ENCODE assay signal across 9 cellular contexts in genomic region chr19:13060233-13060963, GRCh38. TPM values are rescaled to one million over a fixed set of nuclear protein-coding genes. Genes with fewer than 3 reads are reported as not detected.
DNase-seq lines count a peak whose midpoint lies in the region; ATAC-seq and TF ChIP-seq lines count a peak whose summit lies in the region.
"Had no signal": no experiment of that assay in that cellular context is flagged by ENCODE, and none has a peak within 500 bp of the region (broad histone marks: within the 10 kb centered on the region; RNA-seq: fewer than 3 reads in every experiment).

No MANE protein-coding gene starts in this region.

- in situ Hi-C loops in Panc1 (cut with HindIII; ENCODE audit: low pct_unique_long_range_greater_than_20kb, low sequenced_read_pairs): no loop called here

- H3K27ac ChIP-seq in Panc1 (ENCODE audit: low read length): peak overlapping the region; percentile 99
- peak overlapping the region; percentile 95 to 96 for H3K27ac ChIP-seq in prostate gland

- no peaks in the 10 kb centered on the region for H3K36me3 Mint-ChIP-seq in Calu3 (ENCODE audit: insufficient read depth, unreplicated experiment)

- POLR2A ChIA-PET in Panc1 (lab: Charles Lee): interaction anchor here (0.7 to 1.7 kb wide), 2 partner anchors 9 to 334 kb away, joined by 5 to 9 read pairs; no protein-coding TSS in a partner anchor

- H3K27me3 ChIP-seq in Panc1 (ENCODE audit: control insufficient read depth, insufficient read depth, low read length) (no peaks in the 10 kb centered on the region), prostate gland (replicated peaks; ENCODE audit: insufficient read depth) (no peaks in the 10 kb centered on the region)

- H3K4me3 ChIP-seq in Panc1 (ENCODE audit: low read depth in 2 of 2, low read length in 2 of 2) (peak overlapping the region in 1 of 2 experiments; percentile 50; a peak in 2 of 4 replicates), fibroblast of mammary gland (ENCODE audit: control insufficient read depth, low read depth, low read length) (no peak overlapping the region), prostate gland (no peak overlapping the region)

- no peaks in the 10 kb centered on the region for H3K9me3 Mint-ChIP-seq in Calu3 (ENCODE audit: low read depth, unreplicated experiment)
- H3K9me3 Mint-ChIP-seq: activated B cell treated with CpG ODN at 0.5 μM for 24 hours had no signal

- TF ChIP-seq CTCF in Calu3 (IDR thresholded peaks at IDR 0.05; ENCODE audit: unreplicated experiment) (no peak), Panc1 (IDR thresholded peaks at IDR 0.05) (no peak), fibroblast of mammary gland (conservative IDR thresholded peaks at IDR 0.05; ENCODE audit: control insufficient read depth, insufficient read depth, low read depth, low read length) (no peak), prostate gland (IDR thresholded peaks at IDR 0.05) (no peak)

- H3K4me1 ChIP-seq in Panc1 (ENCODE audit: control insufficient read depth, insufficient read depth, low read length) (peaks cover 82% of the 10 kb centered on the region), prostate gland (replicated peaks) (peaks cover 74% of the 10 kb centered on the region)

- H3K4me1 Mint-ChIP-seq in Calu3 (ENCODE audit: low read depth, unreplicated experiment): no peaks in the 10 kb centered on the region

- H3K9me3 ChIP-seq in Panc1 (ENCODE audit: control insufficient read depth, insufficient read depth, low read depth, low read length) (no peaks in the 10 kb centered on the region), prostate gland (no peaks in the 10 kb centered on the region)

- BruUV-seq in Calu3 (replicated peaks; lab: Mats Ljungman, UMichigan): no TSS peak
- BruUV-seq in Panc1 (replicated peaks; lab: Mats Ljungman, UMichigan): no TSS peak

- TF ChIP-seq POLR2A in prostate gland (IDR thresholded peaks at IDR 0.05): no peak

- H3K27me3 Mint-ChIP-seq in Calu3 (ENCODE audit: unreplicated experiment): peaks cover 16% of the 10 kb centered on the region

- peak; percentile 45 for DNase-seq in Calu3
- no peak for DNase-seq in Panc1 (ENCODE audit: low read depth, low spot score)
- DNase-seq in fibroblast of mammary gland (ENCODE audit: low read depth): peak; percentile 35
- DNase-seq in prostate gland (ENCODE audit: low spot score): no peak
- no peak for DNase-seq in NCI-H2107 (lab: John Stamatoyannopoulos, UW)
- DNase-seq in COR-L47 (lab: John Stamatoyannopoulos, UW): no peak
- no peak for DNase-seq in stimulated activated CD4-positive, alpha-beta T cell treated with anti-CD3 and anti-CD28 coated beads, Interleukin-4, amount 100 ng/mL, for 4 hours

- H3K36me3 ChIP-seq in Panc1 (ENCODE audit: control insufficient read depth, insufficient read depth, low read length) (no peaks in the 10 kb centered on the region), prostate gland (no peaks in the 10 kb centered on the region)

- peak overlapping the region; percentile 20 for H3K27ac Mint-ChIP-seq in Calu3 (ENCODE audit: unreplicated experiment)
- H3K27ac Mint-ChIP-seq: activated B cell treated with CpG ODN at 0.5 μM for 24 hours had no signal

- 19% methylated on average over 19 of the region's 19 CpGs for WGBS in prostate gland

- intact Hi-C loops in Calu3 (cut with micrococcal nuclease; ENCODE audit: unreplicated experiment) (no loop called here), Panc1 (cut with micrococcal nuclease; ENCODE audit: unreplicated experiment) (no loop called here), prostate gland (cut with DNase I) (loop anchor here (2.0 kb wide), 1 partner anchor 64 kb away; no protein-coding TSS in a partner anchor)

- CTCF ChIA-PET in Calu3 (lab: Charles Lee): interaction anchor here (0.7 to 3.4 kb wide), 13 partner anchors 9 to 87 kb away, joined by 3 to 28 read pairs (median 6); no protein-coding TSS in a partner anchor
- CTCF ChIA-PET in Panc1 (lab: Charles Lee): interaction anchor here (0.5 to 1.5 kb wide), 13 partner anchors 9 to 95 kb away, joined by 3 to 12 read pairs (median 4); no protein-coding TSS in a partner anchor

- peak overlapping the region; percentile 66 for H3K4me3 Mint-ChIP-seq in Calu3 (ENCODE audit: low read depth, unreplicated experiment)

- ATAC-seq in Panc1: peak; percentile 54
- ATAC-seq in HG02678 (IDR thresholded peaks at IDR 0.05; ENCODE audit: unreplicated experiment): no peak

RNA-seq across cellular contexts. Expression of gene LYL1, which starts 42.3 kb away (rescaled TPM):
- total RNA-seq in Calu3 (2022): 0.32 TPM in 1 of 2 replicates, not detected in the other
- total RNA-seq in Panc1 (2021; ENCODE audit: unreplicated experiment): 0.23 TPM
- 0.48 TPM for polyA plus RNA-seq in Panc1 (2012; ENCODE audit: insufficient read length)
- total RNA-seq in prostate gland: 10 to 100 TPM in 1 of 2 donors, 1 to 10 TPM in 1; 4.6 to 13.3 TPM

RNA-seq across cellular contexts. Expression of gene TRMT1, which starts 56.1 kb away (rescaled TPM):
- total RNA-seq in Calu3 (2022) (36.5 and 40.2 TPM in 2 replicates), Panc1 (2021; ENCODE audit: unreplicated experiment) (52.0 TPM), prostate gland (10 to 100 TPM; 23.3 to 55.4 TPM)
- polyA plus RNA-seq in Panc1 (2012; ENCODE audit: insufficient read length): 41.4 TPM

RNA-seq across cellular contexts. Expression of gene NACC1, which starts 57.7 kb away (rescaled TPM):
- total RNA-seq in Calu3 (2022): 80.9 and 83.1 TPM in 2 replicates
- total RNA-seq in Panc1 (2021; ENCODE audit: unreplicated experiment): 129 TPM
- polyA plus RNA-seq in Panc1 (2012; ENCODE audit: insufficient read length): 97.8 TPM
- 10 to 100 TPM; 52.4 to 91.9 TPM for total RNA-seq in prostate gland

Comparison
In these comparisons a context has a peak if more than half of its experiments do, and no peak if none do; other contexts are left out.
1. DNase-seq: peak in Calu3 (single experiment) and fibroblast of mammary gland (single experiment); none in Panc1 (single experiment), prostate gland (single experiment), NCI-H2107 (single experiment), COR-L47 (single experiment) and stimulated activated CD4-positive, alpha-beta T cell treated with anti-CD3 and anti-CD28 coated beads, Interleukin-4, amount 100 ng/mL, for 4 hours (0 of 2).